8 cellular contexts compared by ENCODE assay signal in genomic region chr1:48093696-48094518, GRCh38.
DNase-seq lines count a peak whose midpoint lies in the region; ATAC-seq lines count a peak whose summit lies in the region.

No MANE protein-coding gene starts in this region.

- peaks cover 0 to 6% of the 10 kb centered on the region in 2 donors for H3K27me3 ChIP-seq in duodenal mucosa (ENCODE audit: control insufficient read depth in 1 of 2, insufficient read depth in 2 of 2, low read length in 2 of 2)

- intact Hi-C loops in activated CD4-positive, alpha-beta T cell treated with anti-CD3 and anti-CD28 coated beads, Interleukin-2, amount 10 ng/mL, durations not matched to agents 24 days and 14 days (cut with micrococcal nuclease) = loop anchor here (2.0 to 5.0 kb wide), 2 partner anchors 108 to 143 kb away; no protein-coding TSS in a partner anchor

- peak overlapping the region; percentile 16 to 48 for H3K4me3 ChIP-seq in duodenal mucosa (ENCODE audit: low read depth in 1 of 2, low read length in 2 of 2)

- H3K4me1 ChIP-seq in duodenal mucosa (ENCODE audit: control insufficient read depth in 1 of 2, insufficient read depth in 2 of 2, low read length in 2 of 2) = peaks cover 7 to 9% of the 10 kb centered on the region in 2 donors

- H3K4me3 Mint-ChIP-seq in activated CD4-positive, alpha-beta T cell treated with anti-CD3 and anti-CD28 coated beads, Interleukin-2, amount 10 ng/mL, durations not matched to agents 24 days and 14 days = no peak overlapping the region
- no peak overlapping the region for H3K4me3 Mint-ChIP-seq in stimulated activated effector memory CD8-positive, alpha-beta T cell treated with anti-CD3 and anti-CD28 coated beads, Interleukin-12 subunit alpha, Interleukin-12 subunit beta, amount 100 ng/mL, for 72 hours

- no peaks in the 10 kb centered on the region for H3K36me3 ChIP-seq in duodenal mucosa (ENCODE audit: control insufficient read depth in 1 of 2, insufficient read depth in 2 of 2, low read length in 2 of 2)

- no peaks in the 10 kb centered on the region for H3K36me3 Mint-ChIP-seq in activated CD4-positive, alpha-beta T cell treated with anti-CD3 and anti-CD28 coated beads, Interleukin-2, amount 10 ng/mL, durations not matched to agents 24 days and 14 days (ENCODE audit: low read depth)
- no peaks in the 10 kb centered on the region for H3K36me3 Mint-ChIP-seq in stimulated activated effector memory CD8-positive, alpha-beta T cell treated with anti-CD3 and anti-CD28 coated beads, Interleukin-12 subunit alpha, Interleukin-12 subunit beta, amount 100 ng/mL, for 72 hours

- H3K9me3 Mint-ChIP-seq in activated CD4-positive, alpha-beta T cell treated with anti-CD3 and anti-CD28 coated beads, Interleukin-2, amount 10 ng/mL, durations not matched to agents 24 days and 14 days = no peaks in the 10 kb centered on the region
- no peaks in the 10 kb centered on the region for H3K9me3 Mint-ChIP-seq in stimulated activated effector memory CD8-positive, alpha-beta T cell treated with anti-CD3 and anti-CD28 coated beads, Interleukin-12 subunit alpha, Interleukin-12 subunit beta, amount 100 ng/mL, for 72 hours

- H3K27ac ChIP-seq in duodenal mucosa (ENCODE audit: low read depth, low read length) = no peak overlapping the region

- peak; percentile 12 to 15 for DNase-seq in AML-193 (lab: John Stamatoyannopoulos, UW)
- peak; percentile 67 for DNase-seq in NCI-H2227 treated with DMSO at 0.1 percent for 48 hours (lab: John Stamatoyannopoulos, UW)
- DNase-seq in activated CD4-positive, alpha-beta T cell treated with anti-CD3 and anti-CD28 coated beads, Interleukin-2, amount 10 ng/mL, durations not matched to agents 24 days and 14 days = peak; percentile 92
- DNase-seq in mucosa of gallbladder (ENCODE audit: low spot score) = peak; percentile 85
- DNase-seq in stimulated activated effector memory CD8-positive, alpha-beta T cell treated with anti-CD3 and anti-CD28 coated beads, Interleukin-12 subunit alpha, Interleukin-12 subunit beta, amount 100 ng/mL, for 72 hours (ENCODE audit: low spot score in 2 of 2) = peak; percentile 55 to 78

- no peak overlapping the region for H3K9ac ChIP-seq in duodenal mucosa (ENCODE audit: low read depth in 1 of 2, low read length in 2 of 2)

- no peak overlapping the region for H3K27ac Mint-ChIP-seq in activated CD4-positive, alpha-beta T cell treated with anti-CD3 and anti-CD28 coated beads, Interleukin-2, amount 10 ng/mL, durations not matched to agents 24 days and 14 days
- H3K27ac Mint-ChIP-seq in stimulated activated effector memory CD8-positive, alpha-beta T cell treated with anti-CD3 and anti-CD28 coated beads, Interleukin-12 subunit alpha, Interleukin-12 subunit beta, amount 100 ng/mL, for 72 hours = no peak overlapping the region

- ATAC-seq in GM19025 (IDR thresholded peaks at IDR 0.05; ENCODE audit: low read depth, unreplicated experiment) (peak; percentile 95), HG03280 (IDR thresholded peaks at IDR 0.05; ENCODE audit: unreplicated experiment) (peak; percentile 96)
- peak; percentile 73 for ATAC-seq in stimulated activated effector memory CD8-positive, alpha-beta T cell treated with anti-CD3 and anti-CD28 coated beads, Interleukin-12 subunit alpha, Interleukin-12 subunit beta, amount 100 ng/mL, for 72 hours

- no peaks in the 10 kb centered on the region for H3K9me3 ChIP-seq in duodenal mucosa (ENCODE audit: control insufficient read depth in 1 of 2, low read length in 2 of 2)

- H3K4me1 Mint-ChIP-seq in activated CD4-positive, alpha-beta T cell treated with anti-CD3 and anti-CD28 coated beads, Interleukin-2, amount 10 ng/mL, durations not matched to agents 24 days and 14 days = peaks cover 3% of the 10 kb centered on the region
- peaks cover 7% of the 10 kb centered on the region for H3K4me1 Mint-ChIP-seq in stimulated activated effector memory CD8-positive, alpha-beta T cell treated with anti-CD3 and anti-CD28 coated beads, Interleukin-12 subunit alpha, Interleukin-12 subunit beta, amount 100 ng/mL, for 72 hours

- H3K27me3 Mint-ChIP-seq in activated CD4-positive, alpha-beta T cell treated with anti-CD3 and anti-CD28 coated beads, Interleukin-2, amount 10 ng/mL, durations not matched to agents 24 days and 14 days = peaks cover 21% of the 10 kb centered on the region

Comparison
In these comparisons a context has a peak if more than half of its experiments do, and no peak if none do; other contexts are left out.
1. DNase-seq: peak in every context shown above with its lines; median percentile 92 in activated CD4-positive, alpha-beta T cell treated with anti-CD3 and anti-CD28 coated beads, Interleukin-2, amount 10 ng/mL, durations not matched to agents 24 days and 14 days; 85 in mucosa of gallbladder; 67 in NCI-H2227 treated with DMSO at 0.1 percent for 48 hours; 66 in stimulated activated effector memory CD8-positive, alpha-beta T cell treated with anti-CD3 and anti-CD28 coated beads, Interleukin-12 subunit alpha, Interleukin-12 subunit beta, amount 100 ng/mL, for 72 hours; 14 in AML-193.